ENCODE assay signal across 1 cellular context in genomic region chr18:23635283-23636040, GRCh38.
TF ChIP-seq lines count a peak whose summit lies in the region.

No MANE protein-coding gene starts in this region.

TF ChIP-seq in HEK293, 187 proteins besides CTCF, POLR2A, EP300 and RAD21 (continued from another document):
- no peak for TF ChIP-seq HOXD13 (CRISPR knock-in tag; IDR thresholded peaks at IDR 0.05; ENCODE audit: borderline replicate concordance)
- TF ChIP-seq ZNF398 (tag by site-specific recombination; IDR thresholded peaks at IDR 0.05), result peak; percentile 67; the same call in 1 of the 2 replicates
- no peak for TF ChIP-seq ZNF596 (tag by site-specific recombination; IDR thresholded peaks at IDR 0.05)
- TF ChIP-seq YY2 (tag by site-specific recombination; IDR thresholded peaks at IDR 0.05), result no peak
